Comparison of ENCODE assay signal across 15 cellular contexts in genomic region chr6:88730602-88731001, GRCh38.
A peak's percentile ranks its signal among the peaks of the same experiment; 100 is the strongest.
DNase-seq lines count a peak whose midpoint lies in the region; ATAC-seq and TF ChIP-seq lines count a peak whose summit lies in the region.
"Had no signal": no experiment of that assay in that cellular context is flagged by ENCODE, and none has a peak within 500 bp of the region (broad histone marks: within the 10 kb centered on the region; RNA-seq: fewer than 3 reads in every experiment).

No MANE protein-coding gene starts in this region.

- H3K9me3 ChIP-seq in RWPE2 (ENCODE audit: severe bottlenecking) = no peaks in the 10 kb centered on the region
- H3K9me3 ChIP-seq: spleen had no signal

- peak; percentile 89 for ATAC-seq in RWPE2 (ENCODE audit: low read depth)
- ATAC-seq in natural killer cell = no peak
- ATAC-seq in left colon = no peak
- ATAC-seq: left lobe of liver had no signal

- peaks cover 7% of the 10 kb centered on the region for H3K4me1 ChIP-seq in RWPE2 (ENCODE audit: insufficient read depth, poor library complexity, severe bottlenecking)

- no peaks in the 10 kb centered on the region for H3K9me3 Mint-ChIP-seq in natural killer cell
- H3K9me3 Mint-ChIP-seq: CD8-positive, alpha-beta memory T cell; neural crest cell had no signal

- no peaks in the 10 kb centered on the region for H3K27me3 ChIP-seq in RWPE2 (ENCODE audit: insufficient read depth, poor library complexity, severe bottlenecking)
- H3K27me3 ChIP-seq: spleen had no signal

- H3K36me3 Mint-ChIP-seq in natural killer cell = no peaks in the 10 kb centered on the region

- peak; percentile 28 for DNase-seq in HCEC 1CT
- DNase-seq in RWPE2 (ENCODE audit: low spot score) = no peak
- DNase-seq in fibroblast of peridontal ligament (ENCODE audit: extremely low read depth) = peak; percentile 7
- DNase-seq in pulmonary artery endothelial cell (ENCODE audit: low read depth, low spot score) = peak; percentile 36
- DNase-seq in natural killer cell = no peak
- no peak for DNase-seq in posterior cingulate gyrus
- no peak for DNase-seq in activated CD4-positive, alpha-beta T cell treated with anti-CD3 and anti-CD28 coated beads, Interleukin-2, amount 50 U/mL, for 48 hours
- no peak for DNase-seq in left colon
- DNase-seq: activated CD4-positive, alpha-beta T cell treated with anti-CD3 and anti-CD28 coated beads for 4 hours; CD8-positive, alpha-beta memory T cell; cerebellar nuclear complex; NCI-H187; spleen had no signal

- intact Hi-C loops in natural killer cell (cut with micrococcal nuclease) = no loop called here
- intact Hi-C loops in posterior cingulate gyrus (cut with DNase I) = no loop called here
- intact Hi-C loops in left colon (cut with DNase I, micrococcal nuclease) = no loop called here

- H3K4me3 Mint-ChIP-seq in natural killer cell = no peak overlapping the region
- H3K4me3 Mint-ChIP-seq: CD8-positive, alpha-beta memory T cell; neural crest cell had no signal

- H3K27me3 Mint-ChIP-seq in natural killer cell (ENCODE audit: low read depth in 2 of 2) = no peaks in the 10 kb centered on the region
- H3K27me3 Mint-ChIP-seq: CD8-positive, alpha-beta memory T cell had no signal

- H3K27ac Mint-ChIP-seq in natural killer cell = no peak overlapping the region

- TF ChIP-seq CTCF in RWPE2 (IDR thresholded peaks at IDR 0.05; ENCODE audit: poor library complexity, severe bottlenecking) (no peak), natural killer cell (IDR thresholded peaks at IDR 0.05) (no peak)

- no peaks in the 10 kb centered on the region for H3K36me3 ChIP-seq in RWPE2 (ENCODE audit: low read depth)

- peaks cover 46 to 49% of the 10 kb centered on the region in 2 donors for H3K4me1 Mint-ChIP-seq in natural killer cell

- H3K4me3 ChIP-seq in RWPE2 (ENCODE audit: severe bottlenecking) = no peak overlapping the region
- H3K4me3 ChIP-seq: spleen had no signal

- H3K27ac ChIP-seq in RWPE2 (ENCODE audit: poor library complexity, severe bottlenecking) = no peak overlapping the region
- H3K27ac ChIP-seq: spleen had no signal

Comparison
In these comparisons a context has a peak if more than half of its experiments do, and no peak if none do; other contexts are left out.
1. DNase-seq: peak in HCEC 1CT (single experiment), fibroblast of peridontal ligament (single experiment) and pulmonary artery endothelial cell (single experiment); none in RWPE2 (single experiment), natural killer cell (single experiment), posterior cingulate gyrus (0 of 10), activated CD4-positive, alpha-beta T cell treated with anti-CD3 and anti-CD28 coated beads, Interleukin-2, amount 50 U/mL, for 48 hours (0 of 2) and left colon (0 of 2).